In genomic region chr7:158716802-158717201, GRCh38 we compare ENCODE assay signal across 23 cellular contexts.
"Had no signal": no experiment of that assay in that cellular context is flagged by ENCODE, and none has a peak within 500 bp of the region (broad histone marks: within the 10 kb centered on the region; RNA-seq: fewer than 3 reads in every experiment).

No MANE protein-coding gene starts in this region.

- H3K9me3 ChIP-seq: breast epithelium, colonic mucosa, MG63, SK-N-SH had no signal

- H3K9ac ChIP-seq: SK-N-SH had no signal

- DNase-seq: activated CD4-positive, alpha-beta T cell treated with anti-CD3 and anti-CD28 coated beads for 36 hours; activated CD4-positive, alpha-beta T cell treated with anti-CD3 and anti-CD28 coated beads, Interleukin-2, amount 50 U/mL, for 4 hours; activated CD8-positive, alpha-beta memory T cell treated with anti-CD3 and anti-CD28 coated beads, Interleukin-2, amount 10 ng/mL, durations not matched to agents 7 days and 5 days; activated effector memory CD4-positive, alpha-beta T cell treated with Interleukin-2 at 50 U/mL for 16 hours; activated naive CD4-positive, alpha-beta T cell; activated T-cell treated with anti-CD3 and anti-CD28 coated beads, Interleukin-2, amount 50 U/mL, for 24 hours; aorta; caudate nucleus; colonic mucosa; MG63; NCI-H1105; NCI-H1436; NCI-H1694 treated with DMSO at 0.1 percent for 48 hours; NCI-H2029 treated with DMSO at 0.1 percent for 48 hours; NCI-H446; NCI-H524; NCI-H748 treated with DMSO at 0.1 percent for 48 hours; RPMI8226; SK-N-SH; T-helper 1 cell; WERI-Rb-1 had no signal

- H3K4me2 ChIP-seq: SK-N-SH had no signal

- H3K27ac ChIP-seq: breast epithelium, colonic mucosa, WERI-Rb-1 had no signal

- H3K4me1 ChIP-seq: breast epithelium, colonic mucosa had no signal

- H3K27me3 ChIP-seq: breast epithelium, colonic mucosa, MG63 had no signal

- H3K4me3 ChIP-seq: breast epithelium, colonic mucosa, MG63 had no signal

- ATAC-seq: activated CD4-positive, alpha-beta T cell treated with anti-CD3 and anti-CD28 coated beads for 36 hours; activated CD8-positive, alpha-beta memory T cell treated with anti-CD3 and anti-CD28 coated beads, Interleukin-2, amount 10 ng/mL, durations not matched to agents 7 days and 5 days; Right ventricle myocardium inferior had no signal

- H3K36me3 ChIP-seq: breast epithelium, colonic mucosa, MG63, WERI-Rb-1 had no signal
